12 cellular contexts compared by ENCODE assay signal in the genomic region with DNA sequence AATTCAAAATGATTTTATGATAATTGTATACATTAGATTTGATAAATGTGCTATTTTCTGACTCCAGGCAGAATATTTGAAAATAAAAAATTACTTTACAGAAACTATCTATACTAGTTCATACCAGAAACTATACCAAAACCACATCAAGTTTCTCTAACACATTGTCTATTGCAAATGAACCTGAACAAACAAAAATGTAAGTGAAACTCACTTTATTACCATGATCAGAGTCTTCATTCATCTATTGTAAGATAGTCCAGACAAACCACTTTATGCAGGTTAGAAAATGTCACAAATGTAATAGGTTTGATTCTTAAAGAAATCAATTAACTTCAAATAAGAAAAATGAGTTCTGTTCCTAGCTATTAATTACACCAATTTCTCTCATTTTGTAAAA.
DNase-seq lines count a peak whose midpoint lies in the region; ATAC-seq and TF ChIP-seq lines count a peak whose summit lies in the region.
"Had no signal": no experiment of that assay in that cellular context is flagged by ENCODE, and none has a peak within 500 bp of the region (broad histone marks: within the 10 kb centered on the region; RNA-seq: fewer than 3 reads in every experiment).

No MANE protein-coding gene starts in this region.

- TF ChIP-seq CTCF in coronary artery (IDR thresholded peaks at IDR 0.05), result no peak

- no peak overlapping the region for H3K4me3 ChIP-seq in coronary artery
- H3K4me3 ChIP-seq in H7 (ENCODE audit: insufficient read depth, low read depth, low read length), result no peak overlapping the region
- H3K4me3 ChIP-seq: lower lobe of right lung had no signal

- H3K36me3 ChIP-seq in H7 (replicated peaks; ENCODE audit: control insufficient read depth, insufficient read depth, low read length), result no peaks in the 10 kb centered on the region
- H3K36me3 ChIP-seq: lower lobe of right lung had no signal

- ATAC-seq in GM18498 (IDR thresholded peaks at IDR 0.05; ENCODE audit: unreplicated experiment), result peak; percentile 93
- peak; percentile 97 for ATAC-seq in GM19455 (IDR thresholded peaks at IDR 0.05; ENCODE audit: unreplicated experiment)
- ATAC-seq in HG02840 (IDR thresholded peaks at IDR 0.05; ENCODE audit: low FRiP score, unreplicated experiment), result peak; percentile 77
- peak; percentile 90 for ATAC-seq in HG03442 (IDR thresholded peaks at IDR 0.05; ENCODE audit: unreplicated experiment)
- ATAC-seq: lower lobe of right lung had no signal

- DNase-seq in coronary artery (ENCODE audit: low spot score), result no peak
- no peak for DNase-seq in NOMO-1 treated with dmso at 0.1 percent for 144 hours (lab: John Stamatoyannopoulos, UW; ENCODE audit: unreplicated experiment)
- no peak for DNase-seq in LoVo (ENCODE audit: low spot score)
- no peak for DNase-seq in H7
- DNase-seq: head of caudate nucleus; lower lobe of right lung; NCI-H2107; stimulated activated CD4-positive, alpha-beta T cell treated with anti-CD3 and anti-CD28 coated beads, Interleukin-1b, Interleukin-23, amount 100 ng/mL, for 48 hours had no signal

- no peak overlapping the region for H3K27ac ChIP-seq in coronary artery
- H3K27ac ChIP-seq: lower lobe of right lung had no signal

- H3K27me3 ChIP-seq in H7 (ENCODE audit: control insufficient read depth, insufficient read depth, low read length), result no peaks in the 10 kb centered on the region
